In the genomic region with DNA sequence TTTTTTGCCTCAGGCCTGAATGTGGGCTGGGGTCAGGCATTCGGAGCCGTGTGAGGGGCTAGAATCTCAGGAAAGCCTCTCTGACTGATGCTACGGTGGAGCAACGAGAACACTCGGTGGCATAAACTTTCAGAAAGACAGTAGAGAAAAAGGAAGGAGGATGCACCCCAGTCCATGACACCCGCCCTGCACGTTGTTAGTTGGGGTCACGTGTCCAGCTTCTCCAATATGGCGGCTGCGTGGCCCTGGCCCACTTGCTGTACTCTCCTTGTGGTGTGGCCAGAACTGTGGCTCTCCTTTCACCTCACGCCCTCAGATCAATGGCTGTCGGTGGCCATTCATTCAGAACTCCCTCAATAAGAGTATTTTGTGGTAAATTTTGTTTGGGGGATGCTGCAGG, we compare ENCODE assay signal across 2 cellular contexts.
TF ChIP-seq lines count a peak whose summit lies in the region.

No MANE protein-coding gene starts in this region.

TF ChIP-seq in GM23338, 12 proteins besides CTCF, POLR2A, EP300 and RAD21 (continued from another document):
- TF ChIP-seq, protein P1, sequence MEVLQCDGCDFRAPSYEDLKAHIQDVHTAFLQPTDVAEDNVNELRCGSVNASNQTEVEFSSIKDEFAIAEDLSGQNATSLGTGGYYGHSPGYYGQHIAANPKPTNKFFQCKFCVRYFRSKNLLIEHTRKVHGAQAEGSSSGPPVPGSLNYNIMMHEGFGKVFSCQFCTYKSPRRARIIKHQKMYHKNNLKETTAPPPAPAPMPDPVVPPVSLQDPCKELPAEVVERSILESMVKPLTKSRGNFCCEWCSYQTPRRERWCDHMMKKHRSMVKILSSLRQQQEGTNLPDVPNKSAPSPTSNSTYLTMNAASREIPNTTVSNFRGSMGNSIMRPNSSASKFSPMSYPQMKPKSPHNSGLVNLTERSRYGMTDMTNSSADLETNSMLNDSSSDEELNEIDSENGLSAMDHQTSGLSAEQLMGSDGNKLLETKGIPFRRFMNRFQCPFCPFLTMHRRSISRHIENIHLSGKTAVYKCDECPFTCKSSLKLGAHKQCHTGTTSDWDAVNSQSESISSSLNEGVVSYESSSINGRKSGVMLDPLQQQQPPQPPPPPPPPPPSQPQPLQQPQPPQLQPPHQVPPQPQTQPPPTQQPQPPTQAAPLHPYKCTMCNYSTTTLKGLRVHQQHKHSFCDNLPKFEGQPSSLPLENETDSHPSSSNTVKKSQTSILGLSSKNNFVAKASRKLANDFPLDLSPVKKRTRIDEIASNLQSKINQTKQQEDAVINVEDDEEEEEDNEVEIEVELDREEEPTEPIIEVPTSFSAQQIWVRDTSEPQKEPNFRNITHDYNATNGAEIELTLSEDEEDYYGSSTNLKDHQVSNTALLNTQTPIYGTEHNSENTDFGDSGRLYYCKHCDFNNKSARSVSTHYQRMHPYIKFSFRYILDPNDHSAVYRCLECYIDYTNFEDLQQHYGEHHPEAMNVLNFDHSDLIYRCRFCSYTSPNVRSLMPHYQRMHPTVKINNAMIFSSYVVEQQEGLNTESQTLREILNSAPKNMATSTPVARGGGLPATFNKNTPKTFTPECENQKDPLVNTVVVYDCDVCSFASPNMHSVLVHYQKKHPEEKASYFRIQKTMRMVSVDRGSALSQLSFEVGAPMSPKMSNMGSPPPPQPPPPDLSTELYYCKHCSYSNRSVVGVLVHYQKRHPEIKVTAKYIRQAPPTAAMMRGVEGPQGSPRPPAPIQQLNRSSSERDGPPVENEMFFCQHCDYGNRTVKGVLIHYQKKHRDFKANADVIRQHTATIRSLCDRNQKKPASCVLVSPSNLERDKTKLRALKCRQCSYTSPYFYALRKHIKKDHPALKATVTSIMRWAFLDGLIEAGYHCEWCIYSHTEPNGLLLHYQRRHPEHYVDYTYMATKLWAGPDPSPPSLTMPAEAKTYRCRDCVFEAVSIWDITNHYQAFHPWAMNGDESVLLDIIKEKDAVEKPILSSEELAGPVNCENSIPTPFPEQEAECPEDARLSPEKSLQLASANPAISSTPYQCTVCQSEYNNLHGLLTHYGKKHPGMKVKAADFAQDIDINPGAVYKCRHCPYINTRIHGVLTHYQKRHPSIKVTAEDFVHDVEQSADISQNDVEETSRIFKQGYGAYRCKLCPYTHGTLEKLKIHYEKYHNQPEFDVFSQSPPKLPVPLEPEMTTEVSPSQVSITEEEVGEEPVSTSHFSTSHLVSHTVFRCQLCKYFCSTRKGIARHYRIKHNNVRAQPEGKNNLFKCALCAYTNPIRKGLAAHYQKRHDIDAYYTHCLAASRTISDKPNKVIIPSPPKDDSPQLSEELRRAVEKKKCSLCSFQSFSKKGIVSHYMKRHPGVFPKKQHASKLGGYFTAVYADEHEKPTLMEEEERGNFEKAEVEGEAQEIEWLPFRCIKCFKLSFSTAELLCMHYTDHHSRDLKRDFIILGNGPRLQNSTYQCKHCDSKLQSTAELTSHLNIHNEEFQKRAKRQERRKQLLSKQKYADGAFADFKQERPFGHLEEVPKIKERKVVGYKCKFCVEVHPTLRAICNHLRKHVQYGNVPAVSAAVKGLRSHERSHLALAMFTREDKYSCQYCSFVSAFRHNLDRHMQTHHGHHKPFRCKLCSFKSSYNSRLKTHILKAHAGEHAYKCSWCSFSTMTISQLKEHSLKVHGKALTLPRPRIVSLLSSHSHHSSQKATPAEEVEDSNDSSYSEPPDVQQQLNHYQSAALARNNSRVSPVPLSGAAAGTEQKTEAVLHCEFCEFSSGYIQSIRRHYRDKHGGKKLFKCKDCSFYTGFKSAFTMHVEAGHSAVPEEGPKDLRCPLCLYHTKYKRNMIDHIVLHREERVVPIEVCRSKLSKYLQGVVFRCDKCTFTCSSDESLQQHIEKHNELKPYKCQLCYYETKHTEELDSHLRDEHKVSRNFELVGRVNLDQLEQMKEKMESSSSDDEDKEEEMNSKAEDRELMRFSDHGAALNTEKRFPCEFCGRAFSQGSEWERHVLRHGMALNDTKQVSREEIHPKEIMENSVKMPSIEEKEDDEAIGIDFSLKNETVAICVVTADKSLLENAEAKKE (CRISPR knock-in tag; IDR thresholded peaks at IDR 0.05) = no peak
- TF ChIP-seq ZNF331 (CRISPR knock-in tag; IDR thresholded peaks at IDR 0.05; ENCODE audit: low read depth) = no peak
- TF ChIP-seq, protein P2, sequence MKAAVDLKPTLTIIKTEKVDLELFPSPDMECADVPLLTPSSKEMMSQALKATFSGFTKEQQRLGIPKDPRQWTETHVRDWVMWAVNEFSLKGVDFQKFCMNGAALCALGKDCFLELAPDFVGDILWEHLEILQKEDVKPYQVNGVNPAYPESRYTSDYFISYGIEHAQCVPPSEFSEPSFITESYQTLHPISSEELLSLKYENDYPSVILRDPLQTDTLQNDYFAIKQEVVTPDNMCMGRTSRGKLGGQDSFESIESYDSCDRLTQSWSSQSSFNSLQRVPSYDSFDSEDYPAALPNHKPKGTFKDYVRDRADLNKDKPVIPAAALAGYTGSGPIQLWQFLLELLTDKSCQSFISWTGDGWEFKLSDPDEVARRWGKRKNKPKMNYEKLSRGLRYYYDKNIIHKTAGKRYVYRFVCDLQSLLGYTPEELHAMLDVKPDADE (IDR thresholded peaks at IDR 0.05) = no peak
- no peak for TF ChIP-seq POLR2AphosphoS5 (IDR thresholded peaks at IDR 0.05; ENCODE audit: low read depth)
- TF ChIP-seq ZNF114 (CRISPR knock-in tag; IDR thresholded peaks at IDR 0.05) = no peak
- TF ChIP-seq, protein P3, sequence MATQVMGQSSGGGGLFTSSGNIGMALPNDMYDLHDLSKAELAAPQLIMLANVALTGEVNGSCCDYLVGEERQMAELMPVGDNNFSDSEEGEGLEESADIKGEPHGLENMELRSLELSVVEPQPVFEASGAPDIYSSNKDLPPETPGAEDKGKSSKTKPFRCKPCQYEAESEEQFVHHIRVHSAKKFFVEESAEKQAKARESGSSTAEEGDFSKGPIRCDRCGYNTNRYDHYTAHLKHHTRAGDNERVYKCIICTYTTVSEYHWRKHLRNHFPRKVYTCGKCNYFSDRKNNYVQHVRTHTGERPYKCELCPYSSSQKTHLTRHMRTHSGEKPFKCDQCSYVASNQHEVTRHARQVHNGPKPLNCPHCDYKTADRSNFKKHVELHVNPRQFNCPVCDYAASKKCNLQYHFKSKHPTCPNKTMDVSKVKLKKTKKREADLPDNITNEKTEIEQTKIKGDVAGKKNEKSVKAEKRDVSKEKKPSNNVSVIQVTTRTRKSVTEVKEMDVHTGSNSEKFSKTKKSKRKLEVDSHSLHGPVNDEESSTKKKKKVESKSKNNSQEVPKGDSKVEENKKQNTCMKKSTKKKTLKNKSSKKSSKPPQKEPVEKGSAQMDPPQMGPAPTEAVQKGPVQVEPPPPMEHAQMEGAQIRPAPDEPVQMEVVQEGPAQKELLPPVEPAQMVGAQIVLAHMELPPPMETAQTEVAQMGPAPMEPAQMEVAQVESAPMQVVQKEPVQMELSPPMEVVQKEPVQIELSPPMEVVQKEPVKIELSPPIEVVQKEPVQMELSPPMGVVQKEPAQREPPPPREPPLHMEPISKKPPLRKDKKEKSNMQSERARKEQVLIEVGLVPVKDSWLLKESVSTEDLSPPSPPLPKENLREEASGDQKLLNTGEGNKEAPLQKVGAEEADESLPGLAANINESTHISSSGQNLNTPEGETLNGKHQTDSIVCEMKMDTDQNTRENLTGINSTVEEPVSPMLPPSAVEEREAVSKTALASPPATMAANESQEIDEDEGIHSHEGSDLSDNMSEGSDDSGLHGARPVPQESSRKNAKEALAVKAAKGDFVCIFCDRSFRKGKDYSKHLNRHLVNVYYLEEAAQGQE (IDR thresholded peaks at IDR 0.05; ENCODE audit: unreplicated experiment) = no peak
- TF ChIP-seq CREB1 (CRISPR knock-in tag; IDR thresholded peaks at IDR 0.05; ENCODE audit: low read depth) = no peak
- no peak for TF ChIP-seq JUNB (IDR thresholded peaks at IDR 0.05; ENCODE audit: unreplicated experiment)
- no peak for TF ChIP-seq STAT1 (IDR thresholded peaks at IDR 0.05; ENCODE audit: unreplicated experiment)
- no peak for TF ChIP-seq EZH2 (IDR thresholded peaks at IDR 0.05; ENCODE audit: low read depth, unreplicated experiment)

TF ChIP-seq in K562, 482 proteins besides CTCF, POLR2A, EP300 and RAD21 (continued from another document and continues in another):
- TF ChIP-seq, protein P4, sequence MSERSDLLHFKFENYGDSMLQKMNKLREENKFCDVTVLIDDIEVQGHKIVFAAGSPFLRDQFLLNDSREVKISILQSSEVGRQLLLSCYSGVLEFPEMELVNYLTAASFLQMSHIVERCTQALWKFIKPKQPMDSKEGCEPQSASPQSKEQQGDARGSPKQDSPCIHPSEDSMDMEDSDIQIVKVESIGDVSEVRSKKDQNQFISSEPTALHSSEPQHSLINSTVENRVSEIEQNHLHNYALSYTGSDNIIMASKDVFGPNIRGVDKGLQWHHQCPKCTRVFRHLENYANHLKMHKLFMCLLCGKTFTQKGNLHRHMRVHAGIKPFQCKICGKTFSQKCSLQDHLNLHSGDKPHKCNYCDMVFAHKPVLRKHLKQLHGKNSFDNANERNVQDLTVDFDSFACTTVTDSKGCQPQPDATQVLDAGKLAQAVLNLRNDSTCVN (CRISPR knock-in tag; IDR thresholded peaks at IDR 0.05) = no peak
- TF ChIP-seq, protein P5, sequence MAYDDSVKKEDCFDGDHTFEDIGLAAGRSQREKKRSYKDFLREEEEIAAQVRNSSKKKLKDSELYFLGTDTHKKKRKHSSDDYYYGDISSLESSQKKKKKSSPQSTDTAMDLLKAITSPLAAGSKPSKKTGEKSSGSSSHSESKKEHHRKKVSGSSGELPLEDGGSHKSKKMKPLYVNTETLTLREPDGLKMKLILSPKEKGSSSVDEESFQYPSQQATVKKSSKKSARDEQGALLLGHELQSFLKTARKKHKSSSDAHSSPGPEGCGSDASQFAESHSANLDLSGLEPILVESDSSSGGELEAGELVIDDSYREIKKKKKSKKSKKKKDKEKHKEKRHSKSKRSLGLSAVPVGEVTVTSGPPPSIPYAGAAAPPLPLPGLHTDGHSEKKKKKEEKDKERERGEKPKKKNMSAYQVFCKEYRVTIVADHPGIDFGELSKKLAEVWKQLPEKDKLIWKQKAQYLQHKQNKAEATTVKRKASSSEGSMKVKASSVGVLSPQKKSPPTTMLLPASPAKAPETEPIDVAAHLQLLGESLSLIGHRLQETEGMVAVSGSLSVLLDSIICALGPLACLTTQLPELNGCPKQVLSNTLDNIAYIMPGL (CRISPR knock-in tag; IDR thresholded peaks at IDR 0.05) = no peak
- TF ChIP-seq ETV6 (IDR thresholded peaks at IDR 0.05; ENCODE audit: borderline replicate concordance in 1 of 2, low read depth in 2 of 2, low read length in 1 of 2) = no peak
- no peak for TF ChIP-seq ETV6 (CRISPR knock-in tag; IDR thresholded peaks at IDR 0.05; ENCODE audit: borderline replicate concordance)
- TF ChIP-seq ARNT (IDR thresholded peaks at IDR 0.05) = no peak
- no peak for TF ChIP-seq ZSCAN32 (CRISPR knock-in tag; IDR thresholded peaks at IDR 0.05)
- TF ChIP-seq, protein P6, sequence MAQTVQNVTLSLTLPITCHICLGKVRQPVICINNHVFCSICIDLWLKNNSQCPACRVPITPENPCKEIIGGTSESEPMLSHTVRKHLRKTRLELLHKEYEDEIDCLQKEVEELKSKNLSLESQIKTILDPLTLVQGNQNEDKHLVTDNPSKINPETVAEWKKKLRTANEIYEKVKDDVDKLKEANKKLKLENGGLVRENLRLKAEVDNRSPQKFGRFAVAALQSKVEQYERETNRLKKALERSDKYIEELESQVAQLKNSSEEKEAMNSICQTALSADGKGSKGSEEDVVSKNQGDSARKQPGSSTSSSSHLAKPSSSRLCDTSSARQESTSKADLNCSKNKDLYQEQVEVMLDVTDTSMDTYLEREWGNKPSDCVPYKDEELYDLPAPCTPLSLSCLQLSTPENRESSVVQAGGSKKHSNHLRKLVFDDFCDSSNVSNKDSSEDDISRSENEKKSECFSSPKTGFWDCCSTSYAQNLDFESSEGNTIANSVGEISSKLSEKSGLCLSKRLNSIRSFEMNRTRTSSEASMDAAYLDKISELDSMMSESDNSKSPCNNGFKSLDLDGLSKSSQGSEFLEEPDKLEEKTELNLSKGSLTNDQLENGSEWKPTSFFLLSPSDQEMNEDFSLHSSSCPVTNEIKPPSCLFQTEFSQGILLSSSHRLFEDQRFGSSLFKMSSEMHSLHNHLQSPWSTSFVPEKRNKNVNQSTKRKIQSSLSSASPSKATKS (CRISPR knock-in tag; IDR thresholded peaks at IDR 0.05) = no peak
- TF ChIP-seq RBM25 (IDR thresholded peaks at IDR 0.05; ENCODE audit: low read depth, low read length, severe bottlenecking) = no peak
- TF ChIP-seq U2AF2 (optimal IDR thresholded peaks at IDR 0.05; ENCODE audit: low read depth, low read length) = no peak
- no peak for TF ChIP-seq GATA2 (CRISPR knock-in tag; IDR thresholded peaks at IDR 0.05)
- no peak for TF ChIP-seq MYBL2 (IDR thresholded peaks at IDR 0.05; ENCODE audit: low read depth)
- no peak for TF ChIP-seq MYBL2 (CRISPR knock-in tag; IDR thresholded peaks at IDR 0.05; ENCODE audit: borderline replicate concordance)
- TF ChIP-seq, protein P7, sequence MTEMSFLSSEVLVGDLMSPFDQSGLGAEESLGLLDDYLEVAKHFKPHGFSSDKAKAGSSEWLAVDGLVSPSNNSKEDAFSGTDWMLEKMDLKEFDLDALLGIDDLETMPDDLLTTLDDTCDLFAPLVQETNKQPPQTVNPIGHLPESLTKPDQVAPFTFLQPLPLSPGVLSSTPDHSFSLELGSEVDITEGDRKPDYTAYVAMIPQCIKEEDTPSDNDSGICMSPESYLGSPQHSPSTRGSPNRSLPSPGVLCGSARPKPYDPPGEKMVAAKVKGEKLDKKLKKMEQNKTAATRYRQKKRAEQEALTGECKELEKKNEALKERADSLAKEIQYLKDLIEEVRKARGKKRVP (CRISPR knock-in tag; IDR thresholded peaks at IDR 0.05) = no peak
- no peak for TF ChIP-seq CREB1 (IDR thresholded peaks at IDR 0.05)
- no peak for TF ChIP-seq CREB1 (CRISPR knock-in tag; IDR thresholded peaks at IDR 0.05)
- TF ChIP-seq CBFA2T2 (conservative IDR thresholded peaks at IDR 0.05) = 0 out of 2 replicates have a peak, but pooled peaks have one; percentile 18
- TF ChIP-seq YY1 (IDR thresholded peaks at IDR 0.05; ENCODE audit: borderline replicate concordance in 1 of 3, control insufficient read depth in 1 of 3, extremely low read depth in 1 of 3, insufficient read depth in 3 of 3, insufficient read length in 1 of 3, insufficient replicate concordance in 2 of 3, low read depth in 1 of 3, low read length in 2 of 3) = peak; percentile 34 to 90 (median 47)
- TF ChIP-seq ZNF282 (CRISPR knock-in tag; IDR thresholded peaks at IDR 0.05) = no peak
- no peak for TF ChIP-seq GTF2F1 (IDR thresholded peaks at IDR 0.05; ENCODE audit: low read depth, low read length)
- TF ChIP-seq POLR2G (IDR thresholded peaks at IDR 0.05; ENCODE audit: low read depth, low read length) = no peak
- peak; percentile 83 for TF ChIP-seq RAD51 (IDR thresholded peaks at IDR 0.05; ENCODE audit: borderline replicate concordance, low read depth)
- no peak for TF ChIP-seq GTF2E2 (tag; IDR thresholded peaks at IDR 0.05)
- TF ChIP-seq SAP30 (IDR thresholded peaks at IDR 0.05; ENCODE audit: borderline replicate concordance, insufficient read depth, low read depth, low read length, poor library complexity, severe bottlenecking) = no peak
- TF ChIP-seq, protein P8, sequence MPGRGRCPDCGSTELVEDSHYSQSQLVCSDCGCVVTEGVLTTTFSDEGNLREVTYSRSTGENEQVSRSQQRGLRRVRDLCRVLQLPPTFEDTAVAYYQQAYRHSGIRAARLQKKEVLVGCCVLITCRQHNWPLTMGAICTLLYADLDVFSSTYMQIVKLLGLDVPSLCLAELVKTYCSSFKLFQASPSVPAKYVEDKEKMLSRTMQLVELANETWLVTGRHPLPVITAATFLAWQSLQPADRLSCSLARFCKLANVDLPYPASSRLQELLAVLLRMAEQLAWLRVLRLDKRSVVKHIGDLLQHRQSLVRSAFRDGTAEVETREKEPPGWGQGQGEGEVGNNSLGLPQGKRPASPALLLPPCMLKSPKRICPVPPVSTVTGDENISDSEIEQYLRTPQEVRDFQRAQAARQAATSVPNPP (IDR thresholded peaks at IDR 0.05; ENCODE audit: borderline replicate concordance, insufficient read depth, insufficient read length) = no peak
- no peak for TF ChIP-seq ZNF134 (CRISPR knock-in tag; conservative IDR thresholded peaks at IDR 0.05)
